ENCODE assay signal across 8 cellular contexts in genomic region chr13:50387124-50387581, GRCh38.
DNase-seq lines count a peak whose midpoint lies in the region; ATAC-seq and TF ChIP-seq lines count a peak whose summit lies in the region.

No MANE protein-coding gene starts in this region.

- H3K4me2 ChIP-seq in KMS-11, result peak overlapping the region; percentile 86

- H3K4me3 ChIP-seq in CD4-positive, CD25-positive, alpha-beta regulatory T cell (ENCODE audit: low read depth, low read length), result no peak overlapping the region
- H3K4me3 ChIP-seq in KMS-11 (IDR thresholded peaks at IDR 0.05; ENCODE audit: insufficient read depth, low read depth, low read length), result no peak overlapping the region
- no peak overlapping the region for H3K4me3 ChIP-seq in ectodermal cell (ENCODE audit: insufficient read depth, low read depth, low read length)
- H3K4me3 ChIP-seq in thymus (ENCODE audit: low read length), result no peak overlapping the region

- H3K9me3 ChIP-seq in CD4-positive, CD25-positive, alpha-beta regulatory T cell (ENCODE audit: control insufficient read depth in 2 of 2, low read length in 2 of 2), result peaks cover 0 to under 1% of the 10 kb centered on the region in 2 experiments
- H3K9me3 ChIP-seq in ectodermal cell (ENCODE audit: control insufficient read depth, low read length) (no peaks in the 10 kb centered on the region), thymus (ENCODE audit: control insufficient read depth) (peaks cover 1% of the 10 kb centered on the region)

- H3K27me3 ChIP-seq in CD4-positive, CD25-positive, alpha-beta regulatory T cell (ENCODE audit: control insufficient read depth, insufficient read depth, low read length), result no peaks in the 10 kb centered on the region
- H3K27me3 ChIP-seq in KMS-11 (ENCODE audit: insufficient read depth, low read depth) (no peaks in the 10 kb centered on the region), ectodermal cell (ENCODE audit: control insufficient read depth, insufficient read depth, low read length, poor library complexity, severe bottlenecking) (no peaks in the 10 kb centered on the region), thymus (ENCODE audit: control insufficient read depth, insufficient read depth) (no peaks in the 10 kb centered on the region)

- peaks cover 4 to 13% (median 7%) of the 10 kb centered on the region in 4 donors for H3K4me1 Mint-ChIP-seq in CD4-positive, CD25-positive, alpha-beta regulatory T cell
- peaks cover 3% of the 10 kb centered on the region for H3K4me1 Mint-ChIP-seq in memory B cell

- no peak overlapping the region for H3K27ac ChIP-seq in CD4-positive, CD25-positive, alpha-beta regulatory T cell (ENCODE audit: insufficient read depth, low read length, poor library complexity, severe bottlenecking)
- peak overlapping the region; percentile 27; the same call in 1 of the 2 replicates for H3K27ac ChIP-seq in KMS-11
- H3K27ac ChIP-seq in ectodermal cell (ENCODE audit: insufficient read depth, low read depth, low read length, poor library complexity, severe bottlenecking), result peak overlapping the region; percentile 91
- H3K27ac ChIP-seq in thymus (ENCODE audit: low read depth), result peak overlapping the region; percentile 21

- H3K79me2 ChIP-seq in KMS-11 (ENCODE audit: insufficient read depth, low read depth), result no peaks in the 10 kb centered on the region

- TF ChIP-seq POLR2A in GM18505 (IDR thresholded peaks at IDR 0.05; ENCODE audit: borderline replicate concordance, extremely low read depth, insufficient read depth, insufficient read length), result no peak

- H3K9ac ChIP-seq in KMS-11, result no peak overlapping the region; the same call in 1 of the 2 replicates

- peaks cover 0 to 4% (median 1%) of the 10 kb centered on the region in 7 donors for H3K9me3 Mint-ChIP-seq in CD4-positive, CD25-positive, alpha-beta regulatory T cell
- H3K9me3 Mint-ChIP-seq in memory B cell, result peaks cover 2% of the 10 kb centered on the region

- WGBS in ectodermal cell, 2 experiments, result 84 to 85% methylated on average over 6 of the region's 6 CpGs
- 24% methylated on average over 6 of the region's 6 CpGs for WGBS in thymus

- H4K20me1 ChIP-seq in KMS-11 (ENCODE audit: insufficient read depth), result no peaks in the 10 kb centered on the region

- no peaks in the 10 kb centered on the region for H3K4me1 ChIP-seq in CD4-positive, CD25-positive, alpha-beta regulatory T cell (ENCODE audit: control insufficient read depth, insufficient read depth, low read length, poor library complexity, severe bottlenecking)
- H3K4me1 ChIP-seq in KMS-11 (ENCODE audit: low read depth, poor library complexity, severe bottlenecking) (peaks cover 27% of the 10 kb centered on the region), ectodermal cell (ENCODE audit: control insufficient read depth, insufficient read depth, low read length) (peaks cover 19% of the 10 kb centered on the region), thymus (ENCODE audit: control insufficient read depth, insufficient read depth, low read length) (peaks cover 29% of the 10 kb centered on the region)

- no peaks in the 10 kb centered on the region for H3K36me3 ChIP-seq in CD4-positive, CD25-positive, alpha-beta regulatory T cell (ENCODE audit: control insufficient read depth, insufficient read depth, low read length)
- H3K36me3 ChIP-seq in KMS-11 (ENCODE audit: insufficient read depth) (no peaks in the 10 kb centered on the region), ectodermal cell (ENCODE audit: control insufficient read depth, insufficient read depth, low read length) (no peaks in the 10 kb centered on the region), thymus (ENCODE audit: control insufficient read depth, insufficient read depth) (no peaks in the 10 kb centered on the region)

- H3K4me3 Mint-ChIP-seq in CD4-positive, CD25-positive, alpha-beta regulatory T cell, result no peak overlapping the region
- H3K4me3 Mint-ChIP-seq in memory B cell, result no peak overlapping the region

- H3K36me3 Mint-ChIP-seq in CD4-positive, CD25-positive, alpha-beta regulatory T cell, result no peaks in the 10 kb centered on the region
- H3K36me3 Mint-ChIP-seq in memory B cell, result no peaks in the 10 kb centered on the region

- no peak overlapping the region for H3K27ac Mint-ChIP-seq in CD4-positive, CD25-positive, alpha-beta regulatory T cell
- no peak overlapping the region for H3K27ac Mint-ChIP-seq in memory B cell

- H3K27me3 Mint-ChIP-seq in CD4-positive, CD25-positive, alpha-beta regulatory T cell, result peaks cover 6% of the 10 kb centered on the region
- H3K27me3 Mint-ChIP-seq in memory B cell, result peaks cover 1% of the 10 kb centered on the region

- ATAC-seq in CD4-positive, CD25-positive, alpha-beta regulatory T cell (ENCODE audit: low read depth in 2 of 2), result peak; percentile 67 to 71
- ATAC-seq in memory B cell (ENCODE audit: low read depth) (peak; percentile 83), GM18505 (IDR thresholded peaks at IDR 0.05; ENCODE audit: unreplicated experiment) (no peak)

- TF ChIP-seq CTCF in KMS-11 (conservative IDR thresholded peaks at IDR 0.05; ENCODE audit: low read depth, low read length), result no peak; the same call in 1 of the 2 replicates

- peak overlapping the region; percentile 68 for H2AFZ ChIP-seq in KMS-11 (ENCODE audit: low read depth)

- DNase-seq in CD4-positive, CD25-positive, alpha-beta regulatory T cell, result peak; percentile 11 to 47 (median 38)
- peak; percentile 85 for DNase-seq in SK-N-DZ (ENCODE audit: low spot score)
- DNase-seq in memory B cell (ENCODE audit: low spot score in 2 of 2), result peak in 1 of 2 donors; percentile 27
- DNase-seq in HK-2 (ENCODE audit: unreplicated experiment), result no peak
